In the genomic region with DNA sequence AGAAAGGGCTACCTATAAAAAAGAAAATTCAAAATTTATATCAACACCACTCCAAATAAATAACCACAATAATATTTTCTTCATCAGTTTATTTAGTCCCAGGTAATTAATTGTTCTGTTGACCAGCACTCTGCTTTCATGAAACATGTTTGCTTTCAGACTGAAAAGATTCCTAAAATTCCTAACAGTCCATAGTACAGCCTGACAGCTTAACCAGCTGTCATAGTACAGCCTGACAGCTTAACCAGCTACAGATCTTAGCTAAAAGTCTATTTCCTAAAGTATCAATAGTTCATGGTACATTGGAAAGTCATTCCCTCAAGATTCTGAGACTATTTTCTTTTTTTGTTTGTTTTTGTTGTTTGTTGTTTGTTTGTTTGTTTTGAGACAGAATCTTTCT, we compare ENCODE assay signal across 35 cellular contexts.
"Had no signal": no experiment of that assay in that cellular context is flagged by ENCODE, and none has a peak within 500 bp of the region (broad histone marks: within the 10 kb centered on the region; RNA-seq: fewer than 3 reads in every experiment).

No MANE protein-coding gene starts in this region.

- H3K36me3 ChIP-seq: adrenal gland, brain microvascular endothelial cell, esophagus muscularis mucosa, gastroesophageal sphincter, heart right ventricle had no signal

- H3K9me3 ChIP-seq: adrenal gland, esophagus muscularis mucosa, gastroesophageal sphincter, heart right ventricle had no signal

- H3K4me3 Mint-ChIP-seq: activated CD4-positive, alpha-beta memory T cell treated with anti-CD3 and anti-CD28 coated beads for 36 hours; activated CD4-positive, alpha-beta T cell treated with anti-CD3 and anti-CD28 coated beads for 36 hours; activated CD4-positive, alpha-beta T cell treated with anti-CD3 and anti-CD28 coated beads, Interleukin-2, amount 10 ng/mL, durations not matched to agents 24 days and 14 days; activated CD8-positive, alpha-beta memory T cell treated with anti-CD3 and anti-CD28 coated beads, Interleukin-2, amount 10 ng/mL, durations not matched to agents 7 days and 5 days; activated CD8-positive, alpha-beta T cell treated with anti-CD3 and anti-CD28 coated beads, Interleukin-2, amount 10 ng/mL, durations not matched to agents 7 days and 5 days; activated naive CD4-positive, alpha-beta T cell treated with anti-CD3 and anti-CD28 coated beads for 36 hours; activated naive CD4-positive, alpha-beta T cell treated with anti-CD3 and anti-CD28 coated beads, Interleukin-2, amount 50 U/mL, for 24 hours; activated naive CD8-positive, alpha-beta T cell treated with anti-CD3 and anti-CD28 coated beads for 36 hours; activated naive CD8-positive, alpha-beta T cell treated with anti-CD3 and anti-CD28 coated beads, Interleukin-2, amount 50 U/mL, for 24 hours; activated T-helper 1 cell treated with anti-CD3 and anti-CD28 coated beads, Interleukin-12 subunit alpha, Interleukin-12 subunit beta, Interleukin-2, Interleukin-4 antibody, amounts not matched to agents 30 ng/mL and 10 ng/mL and 1 ng/mL, durations not matched to agents 14 hours and 24 hours and 36 hours; central memory CD8-positive, alpha-beta T cell; effector memory CD8-positive, alpha-beta T cell; T-helper 17 cell; T-helper 2 cell treated with Interferon-gamma antibody and Interleukin-4, amounts not matched to agents 5 μg/mL and 100 μg/mL, for 36 hours had no signal

- H3K36me3 Mint-ChIP-seq: activated CD4-positive, alpha-beta memory T cell treated with anti-CD3 and anti-CD28 coated beads for 36 hours; activated CD8-positive, alpha-beta memory T cell treated with anti-CD3 and anti-CD28 coated beads, Interleukin-2, amount 10 ng/mL, durations not matched to agents 7 days and 5 days; activated naive CD4-positive, alpha-beta T cell treated with anti-CD3 and anti-CD28 coated beads, Interleukin-2, amount 50 U/mL, for 24 hours; activated naive CD8-positive, alpha-beta T cell treated with anti-CD3 and anti-CD28 coated beads for 36 hours had no signal

- H3K27me3 ChIP-seq: adrenal gland, brain microvascular endothelial cell, esophagus muscularis mucosa, foreskin keratinocyte, gastroesophageal sphincter, hepatocyte had no signal

- H3K79me2 ChIP-seq: hepatocyte had no signal

- ATAC-seq: activated CD4-positive, alpha-beta T cell treated with anti-CD3 and anti-CD28 coated beads for 36 hours; activated CD8-positive, alpha-beta memory T cell treated with anti-CD3 and anti-CD28 coated beads, Interleukin-2, amount 10 ng/mL, durations not matched to agents 7 days and 5 days; activated CD8-positive, alpha-beta T cell treated with anti-CD3 and anti-CD28 coated beads, Interleukin-2, amount 10 ng/mL, durations not matched to agents 7 days and 5 days; activated naive CD8-positive, alpha-beta T cell treated with anti-CD3 and anti-CD28 coated beads, Interleukin-2, amount 50 U/mL, for 24 hours; effector memory CD8-positive, alpha-beta T cell; foreskin keratinocyte; gastroesophageal sphincter; heart right ventricle; T-helper 17 cell had no signal

- H3K4me2 ChIP-seq: hepatocyte had no signal

- H3K4me3 ChIP-seq: adrenal gland, esophagus muscularis mucosa, gastroesophageal sphincter, heart right ventricle, hepatocyte had no signal

- H2AFZ ChIP-seq: hepatocyte had no signal

- H3K27me3 Mint-ChIP-seq: activated CD4-positive, alpha-beta memory T cell treated with anti-CD3 and anti-CD28 coated beads for 36 hours; activated CD4-positive, alpha-beta T cell treated with anti-CD3 and anti-CD28 coated beads for 36 hours; activated CD4-positive, alpha-beta T cell treated with anti-CD3 and anti-CD28 coated beads, Interleukin-2, amount 10 ng/mL, durations not matched to agents 24 days and 14 days; activated CD8-positive, alpha-beta memory T cell treated with anti-CD3 and anti-CD28 coated beads, Interleukin-2, amount 10 ng/mL, durations not matched to agents 7 days and 5 days; activated naive CD4-positive, alpha-beta T cell treated with anti-CD3 and anti-CD28 coated beads, Interleukin-2, amount 50 U/mL, for 24 hours; activated naive CD8-positive, alpha-beta T cell treated with anti-CD3 and anti-CD28 coated beads for 36 hours; activated naive CD8-positive, alpha-beta T cell treated with anti-CD3 and anti-CD28 coated beads, Interleukin-2, amount 50 U/mL, for 24 hours; central memory CD8-positive, alpha-beta T cell; effector memory CD8-positive, alpha-beta T cell; T-helper 17 cell had no signal

- H3K4me1 ChIP-seq: adrenal gland, esophagus muscularis mucosa, foreskin keratinocyte, gastroesophageal sphincter, heart right ventricle had no signal

- H3K4me1 Mint-ChIP-seq: activated CD4-positive, alpha-beta T cell treated with anti-CD3 and anti-CD28 coated beads for 36 hours; activated CD4-positive, alpha-beta T cell treated with anti-CD3 and anti-CD28 coated beads, Interleukin-2, amount 10 ng/mL, durations not matched to agents 24 days and 14 days; activated CD8-positive, alpha-beta memory T cell treated with anti-CD3 and anti-CD28 coated beads, Interleukin-2, amount 10 ng/mL, durations not matched to agents 7 days and 5 days; activated naive CD4-positive, alpha-beta T cell treated with anti-CD3 and anti-CD28 coated beads, Interleukin-2, amount 50 U/mL, for 24 hours; activated naive CD8-positive, alpha-beta T cell treated with anti-CD3 and anti-CD28 coated beads for 36 hours; activated naive CD8-positive, alpha-beta T cell treated with anti-CD3 and anti-CD28 coated beads, Interleukin-2, amount 50 U/mL, for 24 hours; central memory CD8-positive, alpha-beta T cell; T-helper 17 cell had no signal

- FAIRE-seq: bronchial epithelial cell had no signal

- DNase-seq: activated CD4-positive, alpha-beta memory T cell treated with anti-CD3 and anti-CD28 coated beads for 36 hours; activated CD4-positive, alpha-beta T cell treated with anti-CD3 and anti-CD28 coated beads for 36 hours; activated CD4-positive, alpha-beta T cell treated with anti-CD3 and anti-CD28 coated beads, Interleukin-2, amount 10 ng/mL, durations not matched to agents 24 days and 14 days; activated CD4-positive, CD25-positive, alpha-beta regulatory T cell; activated CD4-positive, CD25-positive, alpha-beta regulatory T cell treated with anti-CD3 and anti-CD28 coated beads, Interleukin-2, amount 50 U/mL, for 72 hours; activated CD8-positive, alpha-beta memory T cell treated with anti-CD3 and anti-CD28 coated beads, Interleukin-2, amount 10 ng/mL, durations not matched to agents 7 days and 5 days; activated CD8-positive, alpha-beta memory T cell treated with anti-CD3 and anti-CD28 coated beads, Interleukin-2, amount 50 U/mL, for 4 hours; activated CD8-positive, alpha-beta T cell treated with anti-CD3 and anti-CD28 coated beads, Interleukin-2, amount 10 ng/mL, durations not matched to agents 7 days and 5 days; activated effector memory CD4-positive, alpha-beta T cell treated with anti-CD3 and anti-CD28 coated beads, Interleukin-2, amount 50 U/mL, for 16 hours; activated naive CD4-positive, alpha-beta T cell treated with anti-CD3 and anti-CD28 coated beads for 36 hours; activated naive CD8-positive, alpha-beta T cell treated with anti-CD3 and anti-CD28 coated beads for 36 hours; activated naive CD8-positive, alpha-beta T cell treated with anti-CD3 and anti-CD28 coated beads, Interleukin-2, amount 50 U/mL, for 24 hours; activated T-cell treated with anti-CD3 and anti-CD28 coated beads, Interleukin-2, amount 50 U/mL, for 1 hour; activated T-cell treated with anti-CD3 and anti-CD28 coated beads, Interleukin-2, amount 50 U/mL, for 48 hours; adrenal gland; amygdala; aorta; brain microvascular endothelial cell; cortex of kidney; dermis blood vessel endothelial cell; effector CD4-positive, alpha-beta T cell; effector memory CD8-positive, alpha-beta T cell; erythroblast; foreskin keratinocyte; heart right ventricle; T-helper 17 cell had no signal

- H3K27ac ChIP-seq: adrenal gland, brain microvascular endothelial cell, esophagus muscularis mucosa, foreskin keratinocyte, gastroesophageal sphincter, heart right ventricle, hepatocyte had no signal

- H3K27ac Mint-ChIP-seq: activated CD4-positive, alpha-beta memory T cell treated with anti-CD3 and anti-CD28 coated beads for 36 hours; activated CD4-positive, alpha-beta T cell treated with anti-CD3 and anti-CD28 coated beads for 36 hours; activated CD4-positive, alpha-beta T cell treated with anti-CD3 and anti-CD28 coated beads, Interleukin-2, amount 10 ng/mL, durations not matched to agents 24 days and 14 days; activated CD8-positive, alpha-beta memory T cell treated with anti-CD3 and anti-CD28 coated beads, Interleukin-2, amount 10 ng/mL, durations not matched to agents 7 days and 5 days; activated CD8-positive, alpha-beta T cell treated with anti-CD3 and anti-CD28 coated beads, Interleukin-2, amount 10 ng/mL, durations not matched to agents 7 days and 5 days; activated naive CD4-positive, alpha-beta T cell treated with anti-CD3 and anti-CD28 coated beads for 36 hours; activated naive CD4-positive, alpha-beta T cell treated with anti-CD3 and anti-CD28 coated beads, Interleukin-2, amount 50 U/mL, for 24 hours; activated naive CD8-positive, alpha-beta T cell treated with anti-CD3 and anti-CD28 coated beads for 36 hours; activated naive CD8-positive, alpha-beta T cell treated with anti-CD3 and anti-CD28 coated beads, Interleukin-2, amount 50 U/mL, for 24 hours; activated T-helper 1 cell treated with anti-CD3 and anti-CD28 coated beads, Interleukin-12 subunit alpha, Interleukin-12 subunit beta, Interleukin-2, Interleukin-4 antibody, amounts not matched to agents 30 ng/mL and 10 ng/mL and 1 ng/mL, durations not matched to agents 14 hours and 24 hours and 36 hours; activated T-helper 2 cell treated with anti-CD3 and anti-CD28 coated beads, Interferon-gamma antibody, Interleukin-2, Interleukin-4, amounts not matched to agents 10 μg/mL and 5 μg/mL and 100 μg/mL, durations not matched to agents 14 hours and 24 hours and 36 hours; effector memory CD8-positive, alpha-beta T cell; T-helper 17 cell; T-helper 2 cell treated with Interferon-gamma antibody and Interleukin-4, amounts not matched to agents 5 μg/mL and 100 μg/mL, for 36 hours had no signal

- H3K9me3 Mint-ChIP-seq: activated CD4-positive, alpha-beta memory T cell treated with anti-CD3 and anti-CD28 coated beads for 36 hours; activated CD4-positive, alpha-beta T cell treated with anti-CD3 and anti-CD28 coated beads, Interleukin-2, amount 10 ng/mL, durations not matched to agents 24 days and 14 days; activated naive CD4-positive, alpha-beta T cell treated with anti-CD3 and anti-CD28 coated beads, Interleukin-2, amount 50 U/mL, for 24 hours; activated naive CD8-positive, alpha-beta T cell treated with anti-CD3 and anti-CD28 coated beads for 36 hours; activated T-helper 1 cell treated with anti-CD3 and anti-CD28 coated beads, Interleukin-12 subunit alpha, Interleukin-12 subunit beta, Interleukin-2, Interleukin-4 antibody, amounts not matched to agents 30 ng/mL and 10 ng/mL and 1 ng/mL, durations not matched to agents 14 hours and 24 hours and 36 hours; activated T-helper 2 cell treated with anti-CD3 and anti-CD28 coated beads, Interferon-gamma antibody, Interleukin-2, Interleukin-4, amounts not matched to agents 10 μg/mL and 5 μg/mL and 100 μg/mL, durations not matched to agents 14 hours and 24 hours and 36 hours; central memory CD8-positive, alpha-beta T cell; T-helper 2 cell treated with Interferon-gamma antibody and Interleukin-4, amounts not matched to agents 5 μg/mL and 100 μg/mL, for 36 hours had no signal
